Comparison of ENCODE assay signal across 22 cellular contexts in the genomic region with DNA sequence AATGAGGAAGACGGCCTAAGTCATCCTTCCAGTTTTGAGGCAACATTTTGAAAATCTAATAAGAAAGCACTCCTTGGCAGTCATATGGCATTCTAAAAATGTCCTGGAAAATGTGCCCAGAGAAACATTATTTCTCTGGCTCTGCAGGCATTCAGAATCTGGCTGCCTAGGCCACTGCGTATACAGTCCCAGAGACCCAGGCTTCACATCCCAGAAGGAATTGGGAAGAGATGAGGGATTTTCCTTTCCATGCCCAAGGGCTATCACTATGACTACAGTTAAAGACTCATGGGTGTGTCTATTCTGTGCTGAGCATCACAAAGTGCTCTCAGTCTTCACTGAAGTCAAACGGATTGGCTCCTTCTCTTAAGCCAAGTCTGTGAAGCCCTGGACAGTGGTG.
A peak's percentile ranks its signal among the peaks of the same experiment; 100 is the strongest.
DNase-seq lines count a peak whose midpoint lies in the region; ATAC-seq and TF ChIP-seq lines count a peak whose summit lies in the region.
"Had no signal": no experiment of that assay in that cellular context is flagged by ENCODE, and none has a peak within 500 bp of the region (broad histone marks: within the 10 kb centered on the region; RNA-seq: fewer than 3 reads in every experiment).

No MANE protein-coding gene starts in this region.

- DNase-seq in SK-N-SH (no peak), coronary artery (ENCODE audit: low spot score) (no peak), neural progenitor cell (ENCODE audit: low spot score) (no peak), tibial artery (no peak), HuH-7.5 (ENCODE audit: low spot score) (no peak), mesothelial cell of epicardium (ENCODE audit: low spot score in 2 of 2, unreplicated experiment in 2 of 2) (no peak), GM10266 (ENCODE audit: extremely low spot score) (no peak)
- DNase-seq: AML-193; CD8-positive, alpha-beta T cell; DMS153; GDM1; IMR-90; NCI-H1092 treated with DMSO at 0.1 percent for 48 hours; NCI-H146; NCI-H2029; NCI-H2171; NCI-H524 treated with DMSO at 0.1 percent for 48 hours; OCI-M1 had no signal

- no peaks in the 10 kb centered on the region for H3K79me2 ChIP-seq in SK-N-SH (ENCODE audit: insufficient read depth)
- H3K79me2 ChIP-seq in neural progenitor cell (ENCODE audit: low read depth) = no peaks in the 10 kb centered on the region

- no peaks in the 10 kb centered on the region for H3K9me2 ChIP-seq in SK-N-SH

- no peaks in the 10 kb centered on the region for H3K36me3 ChIP-seq in SK-N-SH (replicated peaks in 1 of 2; ENCODE audit: control insufficient read depth in 1 of 2, insufficient read depth in 2 of 2, low read length in 1 of 2)
- no peaks in the 10 kb centered on the region for H3K36me3 ChIP-seq in neural progenitor cell
- H3K36me3 ChIP-seq in tibial artery = no peaks in the 10 kb centered on the region

- H3K27ac Mint-ChIP-seq in neural progenitor cell (no peak overlapping the region), mesothelial cell of epicardium (no peak overlapping the region)
- H3K27ac Mint-ChIP-seq: CD8-positive, alpha-beta T cell had no signal

- H3K4me1 ChIP-seq in SK-N-SH (ENCODE audit: control insufficient read depth in 1 of 2, insufficient read depth in 2 of 2, low read depth in 1 of 2, low read length in 1 of 2) (peaks cover 0 to 2% of the 10 kb centered on the region in 2 experiments; a peak in 1 of 4 replicates), neural progenitor cell (peaks cover 19% of the 10 kb centered on the region), tibial artery (peaks cover 0 to 66% (median 41%) of the 10 kb centered on the region in 4 donors)

- no peak for TF ChIP-seq EP300 in SK-N-SH (IDR thresholded peaks at IDR 0.05; ENCODE audit: borderline replicate concordance in 1 of 2, low read depth in 1 of 2, low read length in 1 of 2)

- H3K27ac ChIP-seq in SK-N-SH (ENCODE audit: low read depth in 2 of 2, low read length in 1 of 2) = no peak overlapping the region
- H3K27ac ChIP-seq in coronary artery = peak overlapping the region; percentile 50 to 91
- no peak overlapping the region for H3K27ac ChIP-seq in neural progenitor cell
- H3K27ac ChIP-seq in tibial artery = peak overlapping the region; percentile 71 to 76
- H3K27ac ChIP-seq: KMS-11 had no signal

- ATAC-seq in SK-N-SH treated with all-trans-retinoic acid at 6 μM for 48 hours = no peak
- ATAC-seq: CD8-positive, alpha-beta T cell; HCT116; Right ventricle myocardium inferior had no signal

- no peaks in the 10 kb centered on the region for H3K36me3 Mint-ChIP-seq in neural progenitor cell
- no peaks in the 10 kb centered on the region for H3K36me3 Mint-ChIP-seq in mesothelial cell of epicardium
- H3K36me3 Mint-ChIP-seq: CD8-positive, alpha-beta T cell had no signal

- H3K4me1 Mint-ChIP-seq in neural progenitor cell (peaks cover 38% of the 10 kb centered on the region), mesothelial cell of epicardium (no peaks in the 10 kb centered on the region)

- H3K4me3 Mint-ChIP-seq in neural progenitor cell = no peak overlapping the region
- H3K4me3 Mint-ChIP-seq in mesothelial cell of epicardium = no peak overlapping the region
- H3K4me3 Mint-ChIP-seq: CD8-positive, alpha-beta T cell had no signal

- POLR2A ChIA-PET in SK-N-SH (lab: Yijun Ruan, JAX) = no interaction called here

- H3K4me2 ChIP-seq in SK-N-SH (no peak overlapping the region), neural progenitor cell (peak overlapping the region; percentile 36)
- H3K4me2 ChIP-seq: KMS-11 had no signal

- H2AFZ ChIP-seq in SK-N-SH (ENCODE audit: low read depth) = no peak overlapping the region
- H2AFZ ChIP-seq in neural progenitor cell (replicated peaks) = no peak overlapping the region

- intact Hi-C loops in tibial artery (cut with DNase I; ENCODE audit: low total_unique reads) = no loop called here

- no peaks in the 10 kb centered on the region for H3K9me3 ChIP-seq in SK-N-SH
- H3K9me3 ChIP-seq in neural progenitor cell (ENCODE audit: low read depth) = no peaks in the 10 kb centered on the region
- no peaks in the 10 kb centered on the region for H3K9me3 ChIP-seq in tibial artery

- no peak for TF ChIP-seq RAD21 in SK-N-SH (IDR thresholded peaks at IDR 0.05; ENCODE audit: low read length)

- H4K20me1 ChIP-seq in SK-N-SH (ENCODE audit: insufficient read depth) (no peaks in the 10 kb centered on the region), neural progenitor cell (ENCODE audit: low read depth) (no peaks in the 10 kb centered on the region)

- H3K9ac ChIP-seq in SK-N-SH (no peak overlapping the region), neural progenitor cell (no peak overlapping the region)
- H3K9ac ChIP-seq: KMS-11 had no signal

- no peaks in the 10 kb centered on the region for H3K27me3 ChIP-seq in SK-N-SH (ENCODE audit: insufficient read depth)
- H3K27me3 ChIP-seq in neural progenitor cell = no peaks in the 10 kb centered on the region
- no peaks in the 10 kb centered on the region for H3K27me3 ChIP-seq in tibial artery

- TF ChIP-seq CTCF in SK-N-SH (IDR thresholded peaks at IDR 0.05) (no peak), coronary artery (IDR thresholded peaks at IDR 0.05) (no peak), neural progenitor cell (IDR thresholded peaks at IDR 0.05) (no peak), tibial artery (IDR thresholded peaks at IDR 0.05) (no peak), mesothelial cell of epicardium (IDR thresholded peaks at IDR 0.05; ENCODE audit: unreplicated experiment) (no peak), GM10266 (IDR thresholded peaks at IDR 0.05; ENCODE audit: control insufficient read depth, insufficient read depth, low read depth, missing control alignments) (no peak)

- no peaks in the 10 kb centered on the region for H3F3A ChIP-seq in SK-N-SH (replicated peaks; ENCODE audit: insufficient read depth)
- no peaks in the 10 kb centered on the region for H3F3A ChIP-seq in neural progenitor cell (ENCODE audit: low read depth)

- no peak overlapping the region for H3K4me3 ChIP-seq in SK-N-SH (ENCODE audit: low read depth in 2 of 2, low read length in 1 of 2)
- H3K4me3 ChIP-seq in coronary artery = no peak overlapping the region
- no peak overlapping the region for H3K4me3 ChIP-seq in neural progenitor cell
- H3K4me3 ChIP-seq in tibial artery = no peak overlapping the region

- CTCF ChIA-PET in SK-N-SH (lab: Yijun Ruan, JAX) = interaction anchor here (1.4 to 5.7 kb wide), 3 partner anchors 13 to 234 kb away, joined by 3 to 34 read pairs (median 3); no protein-coding TSS in a partner anchor

- 82% methylated on average over 3 of the region's 3 CpGs for WGBS in SK-N-SH (ENCODE audit: low lambda C conversion rate)

- H3K9me3 Mint-ChIP-seq in neural progenitor cell (no peaks in the 10 kb centered on the region), mesothelial cell of epicardium (no peaks in the 10 kb centered on the region)
- H3K9me3 Mint-ChIP-seq: CD8-positive, alpha-beta T cell had no signal

- peaks cover under 1% of the 10 kb centered on the region for H3K27me3 Mint-ChIP-seq in neural progenitor cell (ENCODE audit: insufficient read depth, low read depth)
- peaks cover 14% of the 10 kb centered on the region for H3K27me3 Mint-ChIP-seq in mesothelial cell of epicardium (ENCODE audit: low read depth)

TF ChIP-seq in SK-N-SH treated with all-trans-retinoic acid at 6 μM for 48 hours, 23 proteins besides CTCF, POLR2A, EP300 and RAD21:
- peak; percentile 45; the same call in 1 of the 2 replicates for TF ChIP-seq ISL1 (CRISPR knock-in tag; IDR thresholded peaks at IDR 0.05)
- TF ChIP-seq ZFP3 (CRISPR knock-in tag; IDR thresholded peaks at IDR 0.05) = no peak

TF ChIP-seq in SK-N-SH, 30 proteins besides CTCF, POLR2A, EP300 and RAD21:
- TF ChIP-seq PBX3 (IDR thresholded peaks at IDR 0.05) (no peak), CHD2 (IDR thresholded peaks at IDR 0.05; ENCODE audit: low read length, partially characterized antibody) (no peak), ELF1 (IDR thresholded peaks at IDR 0.05) (no peak)

Comparison
In these comparisons a context has a peak if more than half of its experiments do, and no peak if none do; other contexts are left out.
1. H3K27ac ChIP-seq: peak in coronary artery (2 of 2) and tibial artery (2 of 2); none in SK-N-SH (0 of 2) and neural progenitor cell (single experiment).